20 cellular contexts compared by ENCODE assay signal in genomic region chr7:1364906-1365570, GRCh38.
DNase-seq lines count a peak whose midpoint lies in the region; ATAC-seq and TF ChIP-seq lines count a peak whose summit lies in the region.
"Had no signal": no experiment of that assay in that cellular context is flagged by ENCODE, and none has a peak within 500 bp of the region (broad histone marks: within the 10 kb centered on the region; RNA-seq: fewer than 3 reads in every experiment).

No MANE protein-coding gene starts in this region.

- peaks cover 26% of the 10 kb centered on the region for H3K4me1 ChIP-seq in NT2/D1 (ENCODE audit: insufficient read depth, insufficient read length)
- H3K4me1 ChIP-seq in neuronal stem cell (ENCODE audit: control insufficient read depth in 2 of 2, insufficient read depth in 1 of 2, low read depth in 1 of 2, low read length in 2 of 2), result peaks cover 0 to 10% of the 10 kb centered on the region in 2 donors
- no peaks in the 10 kb centered on the region for H3K4me1 ChIP-seq in right lobe of liver

- no peak overlapping the region for H2AFZ ChIP-seq in neuronal stem cell (ENCODE audit: low read length)
- H2AFZ ChIP-seq: GM23248 had no signal

- H3K27ac Mint-ChIP-seq in chondrocyte (ENCODE audit: unreplicated experiment), result no peak overlapping the region
- no peak overlapping the region for H3K27ac Mint-ChIP-seq in WTC11
- H3K27ac Mint-ChIP-seq: B cell; CD4-positive, CD25-positive, alpha-beta regulatory T cell; CD8-positive, alpha-beta T cell had no signal

- H3K4me1 Mint-ChIP-seq in chondrocyte (ENCODE audit: low read depth), result no peaks in the 10 kb centered on the region
- peaks cover 7% of the 10 kb centered on the region for H3K4me1 Mint-ChIP-seq in WTC11

- no peak for TF ChIP-seq CTCF in chondrocyte (IDR thresholded peaks at IDR 0.05)
- no peak for TF ChIP-seq CTCF in WTC11 (IDR thresholded peaks at IDR 0.05)
- TF ChIP-seq CTCF in right lobe of liver (IDR thresholded peaks at IDR 0.05), result no peak

- no CpG with 5 or more reads among the region's 13 CpGs for WGBS in neuronal stem cell (ENCODE audit: extremely low coverage in 2 of 2, insufficient read length in 2 of 2, insufficient replicate concordance in 1 of 2), 2 donors
- WGBS in right lobe of liver (ENCODE audit: insufficient coverage, low coverage, low lambda C conversion rate, missing lambda C conversion rate), result 88% methylated on average over 2 of the region's 13 CpGs

- POLR2A ChIA-PET in WTC11 (lab: Charles Lee), result no interaction called here

- H3K27me3 ChIP-seq in NT2/D1 (ENCODE audit: insufficient read depth, insufficient read length), result peaks cover 8% of the 10 kb centered on the region
- peaks cover 0 to 76% (median 20%) of the 10 kb centered on the region in 3 experiments for H3K27me3 ChIP-seq in neuronal stem cell (ENCODE audit: control insufficient read depth in 3 of 3, insufficient read depth in 3 of 3, low read depth in 1 of 3, low read length in 3 of 3)
- peaks cover 0 to 9% of the 10 kb centered on the region in 2 donors for H3K27me3 ChIP-seq in right lobe of liver
- H3K27me3 ChIP-seq: BLaER1 had no signal

- no peak for TF ChIP-seq POLR2A in right lobe of liver (IDR thresholded peaks at IDR 0.05)

- H3K9ac ChIP-seq in NT2/D1 (ENCODE audit: insufficient read length, low read depth) (peak overlapping the region; percentile 32), neuronal stem cell (ENCODE audit: low read depth, low read length, poor library complexity) (no peak overlapping the region)
- H3K9ac ChIP-seq: BLaER1, GM23248 had no signal

- H3K9me3 Mint-ChIP-seq in chondrocyte (ENCODE audit: low read depth) (peaks cover 10% of the 10 kb centered on the region), WTC11 (no peaks in the 10 kb centered on the region)
- H3K9me3 Mint-ChIP-seq: CD8-positive, alpha-beta T cell had no signal

- H2BK15ac ChIP-seq in neuronal stem cell (ENCODE audit: low read length), result peak overlapping the region; percentile 69

- H2BK120ac ChIP-seq in neuronal stem cell (ENCODE audit: low read depth, low read length), result peak overlapping the region; percentile 88

- H3K36me3 Mint-ChIP-seq in chondrocyte (ENCODE audit: low read depth) (peaks cover 4% of the 10 kb centered on the region), WTC11 (no peaks in the 10 kb centered on the region)
- H3K36me3 Mint-ChIP-seq: CD4-positive, CD25-positive, alpha-beta regulatory T cell; CD8-positive, alpha-beta T cell had no signal

- H3K4me3 ChIP-seq in NT2/D1 (ENCODE audit: insufficient read length, low read depth) (no peak overlapping the region), neuronal stem cell (ENCODE audit: low read length in 2 of 2) (no peak overlapping the region), right lobe of liver (no peak overlapping the region)
- H3K4me3 ChIP-seq: BLaER1, GM12878, GM23248, HAP-1 had no signal

- peaks cover 3% of the 10 kb centered on the region for H3K79me1 ChIP-seq in neuronal stem cell (ENCODE audit: low read depth, low read length)

- H3K9me3 ChIP-seq in NT2/D1 (ENCODE audit: insufficient read depth, low read length) (no peaks in the 10 kb centered on the region), neuronal stem cell (replicated peaks in 1 of 2; ENCODE audit: control insufficient read depth in 2 of 2, insufficient read depth in 1 of 2, low read depth in 1 of 2, low read length in 2 of 2) (peaks cover 2 to 3% of the 10 kb centered on the region in 2 donors), right lobe of liver (no peaks in the 10 kb centered on the region)
- H3K9me3 ChIP-seq: HAP-1 had no signal

- H2BK12ac ChIP-seq in neuronal stem cell (ENCODE audit: low read length), result no peak overlapping the region

- no peak overlapping the region for H4K8ac ChIP-seq in neuronal stem cell (ENCODE audit: low read depth, low read length)

- H4K91ac ChIP-seq in neuronal stem cell (ENCODE audit: low read depth, low read length, poor library complexity), result no peak overlapping the region

- H3K18ac ChIP-seq in neuronal stem cell (ENCODE audit: low read length), result peak overlapping the region; percentile 11

- H3K4me2 ChIP-seq in neuronal stem cell (ENCODE audit: insufficient read depth, low read length, poor library complexity, severe bottlenecking), result no peak overlapping the region

- ATAC-seq in left ventricle myocardium superior, result no peak
- ATAC-seq in Right ventricle myocardium superior (ENCODE audit: poor library complexity), result no peak
- no peak for ATAC-seq in WTC11
- ATAC-seq in right lobe of liver, result no peak
- ATAC-seq: CD8-positive, alpha-beta T cell; GM12878 had no signal

- CTCF ChIA-PET in WTC11 (lab: Charles Lee), result interaction anchor here (1.4 kb wide), 1 partner anchor 67 kb away, joined by 4 read pairs; no protein-coding TSS in a partner anchor

- intact Hi-C loops in left ventricle myocardium superior (cut with micrococcal nuclease) (no loop called here), Right ventricle myocardium superior (cut with DNase I) (no loop called here), right lobe of liver (cut with DNase I) (no loop called here)

- peaks cover 31% of the 10 kb centered on the region for H3K27me3 Mint-ChIP-seq in chondrocyte (ENCODE audit: low read depth)
- H3K27me3 Mint-ChIP-seq in WTC11 (ENCODE audit: low read depth), result peaks cover 24% of the 10 kb centered on the region

- DNase-seq in left ventricle myocardium superior, result peak; percentile 12
- DNase-seq in Right ventricle myocardium superior, result no peak
- no peak for DNase-seq in NT2/D1 (ENCODE audit: low read depth, low spot score)
- peak; percentile 77 for DNase-seq in chondrocyte (ENCODE audit: low spot score)
- no peak for DNase-seq in neuronal stem cell (ENCODE audit: low spot score)
- DNase-seq in WTC11 (ENCODE audit: low spot score), result no peak
- DNase-seq in right lobe of liver, result no peak
- no peak for DNase-seq in HK-2 (ENCODE audit: unreplicated experiment)
- DNase-seq: CD4-positive, CD25-positive, alpha-beta regulatory T cell; CD8-positive, alpha-beta T cell; DMS 273 treated with DMSO at 0.1 percent for 48 hours; DMS79; EL; GDM1; GM23248 had no signal

- H3K23ac ChIP-seq in neuronal stem cell (ENCODE audit: low read depth, low read length, poor library complexity), result no peak overlapping the region

- H3K4me3 Mint-ChIP-seq in chondrocyte (ENCODE audit: unreplicated experiment), result no peak overlapping the region
- H3K4me3 Mint-ChIP-seq in WTC11, result no peak overlapping the region
- H3K4me3 Mint-ChIP-seq: B cell; CD8-positive, alpha-beta T cell had no signal

- H3K4ac ChIP-seq in neuronal stem cell (ENCODE audit: low read length), result no peak overlapping the region

- no peak overlapping the region for H3K27ac ChIP-seq in neuronal stem cell (replicated peaks; ENCODE audit: low read length)
- H3K27ac ChIP-seq in right lobe of liver, result no peak overlapping the region
- H3K27ac ChIP-seq: BLaER1, C4-2B, GM23248 had no signal

- no peaks in the 10 kb centered on the region for H3K36me3 ChIP-seq in NT2/D1 (ENCODE audit: insufficient read depth, insufficient read length, low read length)
- no peaks in the 10 kb centered on the region for H3K36me3 ChIP-seq in neuronal stem cell (replicated peaks in 1 of 2; ENCODE audit: control insufficient read depth in 2 of 2, insufficient read depth in 2 of 2, low read length in 2 of 2)
- no peaks in the 10 kb centered on the region for H3K36me3 ChIP-seq in right lobe of liver
- H3K36me3 ChIP-seq: BLaER1, HAP-1 had no signal

- no peak overlapping the region for H2BK5ac ChIP-seq in neuronal stem cell (ENCODE audit: low read length)

- H3K14ac ChIP-seq in neuronal stem cell (ENCODE audit: low read length), result no peak overlapping the region

- peak overlapping the region; percentile 81 for H2AK5ac ChIP-seq in neuronal stem cell (ENCODE audit: low read depth, low read length)

TF ChIP-seq in WTC11, 78 proteins besides CTCF, POLR2A, EP300 and RAD21 (continues in another document):
- TF ChIP-seq PREB (CRISPR knock-in tag; IDR thresholded peaks at IDR 0.05; ENCODE audit: borderline replicate concordance), result no peak
- no peak for TF ChIP-seq CDX4 (CRISPR knock-in tag; IDR thresholded peaks at IDR 0.05; ENCODE audit: borderline replicate concordance)
- no peak for TF ChIP-seq HMGA2 (CRISPR knock-in tag; IDR thresholded peaks at IDR 0.05)
- no peak for TF ChIP-seq USF1 (CRISPR knock-in tag; IDR thresholded peaks at IDR 0.05)
- no peak for TF ChIP-seq ZNF512 (CRISPR knock-in tag; IDR thresholded peaks at IDR 0.05; ENCODE audit: borderline replicate concordance)
- TF ChIP-seq RELA (CRISPR knock-in tag; IDR thresholded peaks at IDR 0.05; ENCODE audit: borderline replicate concordance), result no peak
- no peak for TF ChIP-seq CREB1 (CRISPR knock-in tag; IDR thresholded peaks at IDR 0.05)

Comparison
In these comparisons a context has a peak if more than half of its experiments do, and no peak if none do; other contexts are left out.
1. DNase-seq: peak in left ventricle myocardium superior (single experiment) and chondrocyte (single experiment); none in Right ventricle myocardium superior (single experiment), NT2/D1 (single experiment), neuronal stem cell (single experiment), WTC11 (single experiment), right lobe of liver (0 of 3) and HK-2 (single experiment).